15 cellular contexts compared by ENCODE assay signal in the genomic region with DNA sequence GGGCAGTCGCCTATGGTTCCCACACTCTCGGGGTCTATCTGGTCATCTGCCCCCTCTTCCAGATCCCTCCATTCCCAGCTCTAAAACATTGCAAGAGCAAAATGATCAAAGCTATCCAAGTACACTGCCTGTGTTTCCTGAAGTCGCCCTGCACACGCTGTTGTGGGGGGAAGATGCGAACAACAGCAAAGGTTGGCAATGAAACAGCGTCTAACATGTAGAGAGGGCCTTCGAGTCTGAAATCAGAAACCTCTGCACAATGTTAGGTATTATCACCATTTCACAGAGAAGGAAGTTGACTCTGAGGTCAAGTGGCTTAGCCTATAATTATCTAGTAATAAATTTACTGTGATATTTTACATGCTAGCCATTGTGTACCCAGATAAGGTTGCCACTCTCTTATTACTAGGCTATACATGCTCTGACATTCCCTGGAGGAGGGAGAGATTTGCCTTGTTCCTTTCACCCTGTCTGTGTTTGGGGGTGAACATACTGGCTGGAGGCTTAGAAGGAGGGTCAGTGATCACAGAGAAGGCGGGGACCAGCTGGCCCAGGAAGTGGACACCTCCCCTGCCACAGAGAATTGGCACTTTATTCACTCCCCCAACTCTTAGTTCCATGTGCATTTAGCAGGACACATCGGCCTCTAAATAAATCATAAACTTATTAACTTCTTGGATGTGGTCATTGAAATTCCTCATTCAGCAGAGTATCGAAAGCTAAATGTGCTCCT. TPM values are rescaled to one million over a fixed set of nuclear protein-coding genes. Genes with fewer than 3 reads are reported as not detected.
DNase-seq lines count a peak whose midpoint lies in the region; ATAC-seq and TF ChIP-seq lines count a peak whose summit lies in the region.
"Had no signal": no experiment of that assay in that cellular context is flagged by ENCODE, and none has a peak within 500 bp of the region (broad histone marks: within the 10 kb centered on the region; RNA-seq: fewer than 3 reads in every experiment).

No MANE protein-coding gene starts in this region.

- no peak overlapping the region for H2AFZ ChIP-seq in MM.1S (ENCODE audit: low read length)

- H3K4me1 ChIP-seq in MM.1S (ENCODE audit: low read length), result no peaks in the 10 kb centered on the region

- DNase-seq in NCI-H2196 treated with DMSO at 0.1 percent for 48 hours (lab: John Stamatoyannopoulos, UW; ENCODE audit: unreplicated experiment) (peak; percentile 90), glomerular visceral epithelial cell (ENCODE audit: extremely low spot score) (peak; percentile 56), renal cortical epithelial cell (ENCODE audit: low read depth) (peak; percentile 69), SIG-M5 treated with dmso at 0.1 percent for 504 hours (lab: John Stamatoyannopoulos, UW; ENCODE audit: unreplicated experiment) (no peak), MM.1S (no peak)
- DNase-seq in stimulated activated CD4-positive, alpha-beta T cell treated with anti-CD3 and anti-CD28 coated beads, Interleukin-4, amount 100 ng/mL, for 24 hours, result no peak
- DNase-seq: activated naive CD8-positive, alpha-beta T cell treated with anti-CD3 and anti-CD28 coated beads, Interleukin-2, amount 10 ng/mL, durations not matched to agents 7 days and 5 days; C1 segment of cervical spinal cord; NCI-H446; sigmoid colon; WERI-Rb-1 had no signal

- TF ChIP-seq RAD21 in Ishikawa (IDR thresholded peaks at IDR 0.05; ENCODE audit: low read depth), result peak; percentile 13; the same call in 1 of the 2 replicates

- H3K4me3 ChIP-seq in MM.1S (ENCODE audit: low read length), result no peak overlapping the region
- H3K4me3 ChIP-seq: esophagus muscularis mucosa, sigmoid colon had no signal

- H3K27me3 ChIP-seq in MM.1S (replicated peaks; ENCODE audit: insufficient read depth, low read length), result no peaks in the 10 kb centered on the region
- H3K27me3 ChIP-seq: esophagus muscularis mucosa, sigmoid colon had no signal

- no peaks in the 10 kb centered on the region for H3K9me3 ChIP-seq in MM.1S (replicated peaks; ENCODE audit: insufficient read depth, low read length)
- H3K9me3 ChIP-seq: esophagus muscularis mucosa, sigmoid colon had no signal

- no peak overlapping the region for H3K9ac ChIP-seq in MM.1S (ENCODE audit: low read length)
- H3K9ac ChIP-seq: KMS-11 had no signal

- TF ChIP-seq EP300 in Ishikawa (IDR thresholded peaks at IDR 0.05; ENCODE audit: borderline replicate concordance), result peak; percentile 92

- no peak overlapping the region for H3K27ac ChIP-seq in MM.1S (ENCODE audit: low read length)
- H3K27ac ChIP-seq: esophagus muscularis mucosa, KMS-11, WERI-Rb-1 had no signal

- TF ChIP-seq CTCF in MM.1S (IDR thresholded peaks at IDR 0.05; ENCODE audit: low read length), result no peak

- H3K36me3 ChIP-seq in MM.1S (replicated peaks; ENCODE audit: insufficient read depth, low read length), result no peaks in the 10 kb centered on the region
- H3K36me3 ChIP-seq: esophagus muscularis mucosa, sigmoid colon, WERI-Rb-1 had no signal

- no peak overlapping the region for H3K4me2 ChIP-seq in MM.1S (ENCODE audit: low read depth, low read length)
- H3K4me2 ChIP-seq: KMS-11 had no signal

- no peaks in the 10 kb centered on the region for H3K9me2 ChIP-seq in MM.1S (replicated peaks; ENCODE audit: insufficient read depth, low read length)

- no peak for ATAC-seq in GM19023 (IDR thresholded peaks at IDR 0.05; ENCODE audit: unreplicated experiment)

- H4K20me1 ChIP-seq in MM.1S (ENCODE audit: insufficient read depth, low read length), result no peaks in the 10 kb centered on the region

- no peaks in the 10 kb centered on the region for H3F3A ChIP-seq in MM.1S (ENCODE audit: insufficient read depth, low read length)

- H3K79me2 ChIP-seq in MM.1S (ENCODE audit: low read length), result no peaks in the 10 kb centered on the region

TF ChIP-seq in Ishikawa, 13 proteins besides CTCF, POLR2A, EP300 and RAD21:
- TF ChIP-seq TEAD4 (IDR thresholded peaks at IDR 0.05), result peak; percentile 72
- TF ChIP-seq CREB1 (IDR thresholded peaks at IDR 0.05; ENCODE audit: low read depth), result no peak
- no peak for TF ChIP-seq EGR1 (IDR thresholded peaks at IDR 0.05)
- TF ChIP-seq YY1 (IDR thresholded peaks at IDR 0.05; ENCODE audit: low read depth), result no peak
- peak; percentile 82 for TF ChIP-seq FOXM1 (IDR thresholded peaks at IDR 0.05; ENCODE audit: borderline replicate concordance, low read depth)
- peak; percentile 59 for TF ChIP-seq NFIC (IDR thresholded peaks at IDR 0.05)
- TF ChIP-seq TAF1 (IDR thresholded peaks at IDR 0.05; ENCODE audit: low read depth), result no peak
- TF ChIP-seq CEBPB (IDR thresholded peaks at IDR 0.05), result peak; percentile 18; the same call in 1 of the 2 replicates
- peak; percentile 87 for TF ChIP-seq TCF12 (IDR thresholded peaks at IDR 0.05; ENCODE audit: low read depth)
- TF ChIP-seq, protein P1, sequence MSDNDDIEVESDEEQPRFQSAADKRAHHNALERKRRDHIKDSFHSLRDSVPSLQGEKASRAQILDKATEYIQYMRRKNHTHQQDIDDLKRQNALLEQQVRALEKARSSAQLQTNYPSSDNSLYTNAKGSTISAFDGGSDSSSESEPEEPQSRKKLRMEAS (IDR thresholded peaks at IDR 0.05), result peak; percentile 66; the same call in 1 of the 2 replicates

RNA-seq across cellular contexts. Expression of gene KCTD1, which starts 36.8 kb away (rescaled TPM):
- 24.1 and 103 TPM in 2 replicates for total RNA-seq in renal cortical epithelial cell

Comparison
In these comparisons a context has a peak if more than half of its experiments do, and no peak if none do; other contexts are left out.
1. DNase-seq: peak in NCI-H2196 treated with DMSO at 0.1 percent for 48 hours (single experiment), glomerular visceral epithelial cell (single experiment) and renal cortical epithelial cell (single experiment); none in SIG-M5 treated with dmso at 0.1 percent for 504 hours (single experiment), stimulated activated CD4-positive, alpha-beta T cell treated with anti-CD3 and anti-CD28 coated beads, Interleukin-4, amount 100 ng/mL, for 24 hours (single experiment) and MM.1S (single experiment).